7 cellular contexts compared by ENCODE assay signal in the genomic region with DNA sequence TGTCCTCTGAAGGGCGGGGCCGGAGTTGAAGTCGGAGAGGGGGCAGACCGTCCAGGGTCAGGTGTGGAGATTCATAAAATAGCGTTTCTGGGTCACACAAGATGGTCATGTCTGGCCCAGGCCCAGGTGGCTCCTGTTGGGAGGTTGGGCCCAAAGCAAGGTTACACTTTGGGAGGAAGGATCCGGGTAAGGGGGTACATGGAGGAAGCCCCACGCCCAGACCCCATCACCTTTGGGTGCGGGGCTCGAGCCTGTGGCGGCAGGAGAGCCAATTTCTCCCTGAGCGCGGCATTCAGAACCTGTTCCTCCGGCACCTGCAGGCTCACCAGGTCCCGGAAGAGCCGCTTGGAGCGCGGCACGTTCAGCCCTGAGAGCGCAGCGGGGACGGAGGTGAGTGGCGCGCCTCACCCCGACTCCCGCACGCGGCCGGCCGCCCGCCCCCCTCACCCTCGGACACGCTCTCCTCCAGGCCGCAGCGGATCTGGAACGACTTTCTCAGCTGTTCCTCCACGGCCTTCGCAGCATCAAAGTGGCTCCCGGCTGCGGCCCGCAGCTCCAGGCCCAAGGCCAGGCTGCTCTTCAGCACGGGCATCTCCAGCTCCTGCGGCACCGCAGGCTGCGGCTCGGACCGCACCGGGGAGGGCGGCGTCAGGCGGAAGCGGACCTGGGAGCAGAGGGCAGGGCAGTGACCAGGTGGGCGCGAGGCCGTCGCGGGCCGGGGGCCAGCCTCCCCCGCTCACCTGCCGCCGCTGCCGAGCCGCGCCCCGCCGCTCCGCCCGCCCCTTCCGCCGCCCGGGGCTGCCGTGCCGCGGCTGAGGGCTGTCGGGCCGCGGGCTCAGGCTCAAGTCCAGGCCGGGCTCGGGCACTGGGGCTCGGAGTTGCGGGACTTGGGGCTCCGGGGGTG. TPM values are rescaled to one million over a fixed set of nuclear protein-coding genes. Genes with fewer than 3 reads are reported as not detected.
DNase-seq lines count a peak whose midpoint lies in the region; ATAC-seq and TF ChIP-seq lines count a peak whose summit lies in the region.

No MANE protein-coding gene starts in this region.

- ATAC-seq in HCT116 (peak; percentile 49), esophagus mucosa (peak; percentile 62), upper lobe of right lung (peak; percentile 58)
- peak; percentile 57 to 59 for ATAC-seq in natural killer cell treated with Interleukin-12 subunit alpha and Interleukin-12 subunit beta and Interleukin-15 and Interleukin-18, amount 100 ng/mL, for 72 hours

- CTCF ChIA-PET in HCT116 (lab: Charles Lee): interaction anchor here (2.1 kb wide), 1 partner anchor 14 kb away, joined by 10 read pairs; no protein-coding TSS in a partner anchor

- no peak for TF ChIP-seq CTCF in HCT116 (IDR thresholded peaks at IDR 0.05 in 2 of 3, conservative IDR thresholded peaks at IDR 0.05 in 1 of 3; ENCODE audit: borderline replicate concordance in 1 of 3, insufficient read depth in 1 of 3, low read depth in 2 of 3, low read length in 2 of 3)
- TF ChIP-seq CTCF in upper lobe of right lung (IDR thresholded peaks at IDR 0.05): no peak

- RAD21 ChIA-PET in HCT116 (lab: Charles Lee; ENCODE audit: low non-redundant PET in 1 of 2, low total read pairs in 2 of 2, uncharacterized antibody in 2 of 2, unreplicated experiment in 2 of 2): no interaction called here

- peak overlapping the region; percentile 97 for H3K4me3 Mint-ChIP-seq in natural killer cell treated with Interleukin-12 subunit alpha and Interleukin-12 subunit beta and Interleukin-15 and Interleukin-18, amount 100 ng/mL, for 72 hours

- TF ChIP-seq POLR2A in GM15510 (IDR thresholded peaks at IDR 0.05; ENCODE audit: borderline replicate concordance, extremely low read depth, insufficient read length): peak; percentile 44
- TF ChIP-seq POLR2A in HCT116 (IDR thresholded peaks at IDR 0.05; ENCODE audit: borderline replicate concordance, extremely low read depth, insufficient read depth, insufficient read length): no peak

- H3K4me1 ChIP-seq in HCT116 (ENCODE audit: control insufficient read depth in 1 of 2, insufficient read depth in 2 of 2, low read length in 2 of 2): peaks cover 2 to 52% of the 10 kb centered on the region in 2 experiments
- peaks cover 40% of the 10 kb centered on the region for H3K4me1 ChIP-seq in upper lobe of right lung

- H3K27me3 ChIP-seq in HCT116 (ENCODE audit: insufficient read depth, low read length) (no peaks in the 10 kb centered on the region), upper lobe of right lung (no peaks in the 10 kb centered on the region)

- BruUV-seq in HCT116 (replicated peaks; lab: Mats Ljungman, UMichigan): no TSS peak

- intact Hi-C loops in HCT116 (cut with micrococcal nuclease) (no loop called here), upper lobe of right lung (cut with DNase I) (no loop called here)

- H3K9me3 ChIP-seq in HCT116 (ENCODE audit: control insufficient read depth in 1 of 2, insufficient read depth in 1 of 2, low read depth in 1 of 2, low read length in 2 of 2) (no peaks in the 10 kb centered on the region), upper lobe of right lung (no peaks in the 10 kb centered on the region)

- no peaks in the 10 kb centered on the region for H3K27me3 Mint-ChIP-seq in natural killer cell treated with Interleukin-12 subunit alpha and Interleukin-12 subunit beta and Interleukin-15 and Interleukin-18, amount 100 ng/mL, for 72 hours

- peak overlapping the region; percentile 89 to 91 for H3K27ac Mint-ChIP-seq in natural killer cell treated with Interleukin-12 subunit alpha and Interleukin-12 subunit beta and Interleukin-15 and Interleukin-18, amount 100 ng/mL, for 72 hours

- H3K4me3 ChIP-seq in HCT116 (replicated peaks in 1 of 2; ENCODE audit: low read depth in 1 of 2, low read length in 2 of 2) (peak overlapping the region; percentile 85 to 97), upper lobe of right lung (peak overlapping the region; percentile 82)

- POLR2A ChIA-PET in HCT116 (lab: Charles Lee): no interaction called here

- peaks cover 51% of the 10 kb centered on the region for H3K79me2 ChIP-seq in HCT116 (ENCODE audit: insufficient read depth, low read length)

- peak overlapping the region; percentile 93 for H3K9ac ChIP-seq in HCT116 (ENCODE audit: low read length)

- TF ChIP-seq RAD21 in HCT116 (IDR thresholded peaks at IDR 0.05; ENCODE audit: low read depth): no peak

- H3K36me3 ChIP-seq in HCT116 (ENCODE audit: control insufficient read depth in 1 of 2, insufficient read depth in 2 of 2, low read length in 2 of 2): peaks cover 5 to 39% of the 10 kb centered on the region in 2 experiments; a peak in 2 of 4 replicates
- peaks cover 28% of the 10 kb centered on the region for H3K36me3 ChIP-seq in upper lobe of right lung

- peaks cover 29 to 36% of the 10 kb centered on the region in 2 donors for H3K4me1 Mint-ChIP-seq in natural killer cell treated with Interleukin-12 subunit alpha and Interleukin-12 subunit beta and Interleukin-15 and Interleukin-18, amount 100 ng/mL, for 72 hours (ENCODE audit: low read depth in 2 of 2)

- peak overlapping the region; percentile 99 for H3K27ac ChIP-seq in HCT116 (ENCODE audit: low read depth, low read length)
- peak overlapping the region; percentile 93 for H3K27ac ChIP-seq in upper lobe of right lung

- H3K9me3 Mint-ChIP-seq in natural killer cell treated with Interleukin-12 subunit alpha and Interleukin-12 subunit beta and Interleukin-15 and Interleukin-18, amount 100 ng/mL, for 72 hours: no peaks in the 10 kb centered on the region

- no peak for DNase-seq in HCT116 (ENCODE audit: low read depth, low spot score)
- DNase-seq in NAMALWA (ENCODE audit: low spot score): peak; percentile 81
- peak; percentile 42 for DNase-seq in activated T-cell treated with anti-CD3 and anti-CD28 coated beads for 48 hours (ENCODE audit: low read depth)
- DNase-seq in natural killer cell treated with Interleukin-12 subunit alpha and Interleukin-12 subunit beta and Interleukin-15 and Interleukin-18, amount 100 ng/mL, for 72 hours (ENCODE audit: low spot score): no peak
- DNase-seq in upper lobe of right lung: peak; percentile 79

- no peaks in the 10 kb centered on the region for H3K9me2 ChIP-seq in HCT116 (ENCODE audit: insufficient read depth)

- H3K36me3 Mint-ChIP-seq in natural killer cell treated with Interleukin-12 subunit alpha and Interleukin-12 subunit beta and Interleukin-15 and Interleukin-18, amount 100 ng/mL, for 72 hours: peaks cover 14% of the 10 kb centered on the region

- H4K20me1 ChIP-seq in HCT116 (ENCODE audit: insufficient read depth): no peaks in the 10 kb centered on the region

- H2AFZ ChIP-seq in HCT116 (ENCODE audit: low read depth, low read length, poor library complexity, severe bottlenecking): no peak overlapping the region

- H3K4me2 ChIP-seq in HCT116 (ENCODE audit: low read length): peak overlapping the region; percentile 93

TF ChIP-seq in HCT116, 20 proteins besides CTCF, POLR2A, EP300 and RAD21:
- TF ChIP-seq YY1 (IDR thresholded peaks at IDR 0.05; ENCODE audit: extremely low read depth, insufficient replicate concordance, low read depth, low read length): no peak
- TF ChIP-seq TCF7L2 (IDR thresholded peaks at IDR 0.05; ENCODE audit: borderline replicate concordance, extremely low read depth, insufficient read depth, insufficient read length): peak; percentile 61
- TF ChIP-seq ZFX (IDR thresholded peaks at IDR 0.05): peak; percentile 95
- TF ChIP-seq, protein P1, sequence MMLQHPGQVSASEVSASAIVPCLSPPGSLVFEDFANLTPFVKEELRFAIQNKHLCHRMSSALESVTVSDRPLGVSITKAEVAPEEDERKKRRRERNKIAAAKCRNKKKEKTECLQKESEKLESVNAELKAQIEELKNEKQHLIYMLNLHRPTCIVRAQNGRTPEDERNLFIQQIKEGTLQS (IDR thresholded peaks at IDR 0.05): no peak
- TF ChIP-seq SRF (IDR thresholded peaks at IDR 0.05; ENCODE audit: low read depth): no peak
- no peak for TF ChIP-seq CEBPB (IDR thresholded peaks at IDR 0.05; ENCODE audit: low read depth)
- TF ChIP-seq POLR2AphosphoS5 (IDR thresholded peaks at IDR 0.05; ENCODE audit: low read depth, low read length): peak; percentile 58

RNA-seq across cellular contexts. Expression of a gene that starts 0.6 kb away (rescaled TPM):
- total RNA-seq in HCT116 (2021; ENCODE audit: unreplicated experiment) (68.7 TPM), esophagus mucosa (27.4 TPM), upper lobe of right lung (24.7 TPM)
- polyA plus RNA-seq in HCT116 (2012): 59.9 and 65.2 TPM in 2 replicates
- total RNA-seq in natural killer cell treated with Interleukin-12 subunit alpha and Interleukin-12 subunit beta and Interleukin-15 and Interleukin-18, amount 100 ng/mL, for 72 hours: 10 to 100 TPM; 54.5 to 57.0 TPM

RNA-seq across cellular contexts. Expression of a gene that starts 6.0 kb away (rescaled TPM):
- 44.4 TPM for total RNA-seq in HCT116 (2021; ENCODE audit: unreplicated experiment)
- 47.4 and 51.6 TPM in 2 replicates for polyA plus RNA-seq in HCT116 (2012)
- total RNA-seq in esophagus mucosa: 22.3 TPM
- total RNA-seq in natural killer cell treated with Interleukin-12 subunit alpha and Interleukin-12 subunit beta and Interleukin-15 and Interleukin-18, amount 100 ng/mL, for 72 hours: 10 to 100 TPM; 44.0 to 60.5 TPM
- 36.3 TPM for total RNA-seq in upper lobe of right lung

RNA-seq across cellular contexts. Expression of a gene that starts 7.2 kb away (rescaled TPM):
- total RNA-seq in HCT116 (2021; ENCODE audit: unreplicated experiment) (1.5 TPM), esophagus mucosa (1.4 TPM), upper lobe of right lung (4.8 TPM)
- polyA plus RNA-seq in HCT116 (2012): 1.5 and 1.8 TPM in 2 replicates
- total RNA-seq in natural killer cell treated with Interleukin-12 subunit alpha and Interleukin-12 subunit beta and Interleukin-15 and Interleukin-18, amount 100 ng/mL, for 72 hours: 1 to 10 TPM; 1.3 to 2.5 TPM

RNA-seq across cellular contexts. Expression of a gene that starts 28.4 kb away (rescaled TPM):
- total RNA-seq in HCT116 (2021; ENCODE audit: unreplicated experiment): 1.7 TPM
- polyA plus RNA-seq in HCT116 (2012): 1.1 TPM in 2 replicates
- total RNA-seq in esophagus mucosa: 0.24 TPM
- total RNA-seq in natural killer cell treated with Interleukin-12 subunit alpha and Interleukin-12 subunit beta and Interleukin-15 and Interleukin-18, amount 100 ng/mL, for 72 hours: 1 to 10 TPM; 2.4 to 4.2 TPM
- total RNA-seq in upper lobe of right lung: 1.8 TPM

RNA-seq across cellular contexts. Expression of a gene that starts 43.4 kb away (rescaled TPM):
- total RNA-seq in HCT116 (2021; ENCODE audit: unreplicated experiment): 36.9 TPM
- polyA plus RNA-seq in HCT116 (2012): 24.9 and 27.4 TPM in 2 replicates
- total RNA-seq in esophagus mucosa: 31.1 TPM
- 100 to 1,000 TPM; 129 to 134 TPM for total RNA-seq in natural killer cell treated with Interleukin-12 subunit alpha and Interleukin-12 subunit beta and Interleukin-15 and Interleukin-18, amount 100 ng/mL, for 72 hours
- total RNA-seq in upper lobe of right lung: 51.8 TPM

Comparison
In these comparisons a context has a peak if more than half of its experiments do, and no peak if none do; other contexts are left out.
1. DNase-seq: peak in NAMALWA (single experiment), activated T-cell treated with anti-CD3 and anti-CD28 coated beads for 48 hours (single experiment) and upper lobe of right lung (single experiment); none in HCT116 (single experiment) and natural killer cell treated with Interleukin-12 subunit alpha and Interleukin-12 subunit beta and Interleukin-15 and Interleukin-18, amount 100 ng/mL, for 72 hours (single experiment).
2. Peak in every context shown above with its lines, with median percentiles within 50 percentile points of each other: ATAC-seq.